12 cellular contexts compared by ENCODE assay signal in the genomic region with DNA sequence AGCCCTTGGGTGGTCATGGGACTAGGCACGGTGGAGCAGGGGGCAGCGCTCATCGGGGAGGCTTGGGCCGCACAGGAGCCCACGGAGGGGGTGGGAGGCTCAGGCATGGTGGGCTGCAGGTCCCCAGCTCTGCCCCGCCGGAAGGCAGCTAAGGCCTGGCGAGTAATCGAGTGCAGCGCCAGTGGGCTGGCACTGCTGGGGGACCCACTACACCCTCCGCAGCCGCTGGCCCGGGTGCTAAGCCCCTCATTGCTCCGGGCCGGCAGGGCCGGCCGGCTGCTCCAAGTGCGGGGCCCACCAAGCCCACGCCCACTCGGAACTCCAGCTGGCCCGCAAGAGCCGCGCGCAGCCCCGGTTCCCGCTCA. TPM values are rescaled to one million over a fixed set of nuclear protein-coding genes. Genes with fewer than 3 reads are reported as not detected.
"Had no signal": no experiment of that assay in that cellular context is flagged by ENCODE, and none has a peak within 500 bp of the region (broad histone marks: within the 10 kb centered on the region; RNA-seq: fewer than 3 reads in every experiment).

No MANE protein-coding gene starts in this region.

RNA-seq across cellular contexts. Expression of gene PERM1, which starts 36.4 kb away (rescaled TPM):
- total RNA-seq: activated CD4-positive, alpha-beta memory T cell treated with anti-CD3 and anti-CD28 coated beads, Interleukin-2, amount 10 ng/mL, durations not matched to agents 7 days and 5 days; activated CD4-positive, alpha-beta T cell treated with anti-CD3 and anti-CD28 coated beads for 36 hours; activated CD4-positive, alpha-beta T cell treated with anti-CD3 and anti-CD28 coated beads, Interleukin-2, amount 10 ng/mL, durations not matched to agents 24 days and 14 days; activated T-cell treated with anti-CD3 and anti-CD28 coated beads, Interleukin-2, amount 50 U/mL, for 72 hours; bronchial epithelial cell; endodermal cell; epithelial cell of proximal tubule; esophagus mucosa; frontal cortex; T-helper 1 cell treated with Interleukin-12 subunit alpha and Interleukin-12 subunit beta and Interleukin-4 antibody, amounts not matched to agents 30 ng/mL and 1 ng/mL, for 36 hours had no signal

RNA-seq across cellular contexts. Expression of gene PLEKHN1, which starts 52.0 kb away (rescaled TPM):
- total RNA-seq: cardiac septum, cerebellum, frontal cortex had no signal
